ENCODE assay signal across 19 cellular contexts in genomic region chr9:17088566-17088965, GRCh38. TPM values are rescaled to one million over a fixed set of nuclear protein-coding genes. Genes with fewer than 3 reads are reported as not detected.
DNase-seq lines count a peak whose midpoint lies in the region; ATAC-seq, FAIRE-seq and TF ChIP-seq lines count a peak whose summit lies in the region.
"Had no signal": no experiment of that assay in that cellular context is flagged by ENCODE, and none has a peak within 500 bp of the region (broad histone marks: within the 10 kb centered on the region; RNA-seq: fewer than 3 reads in every experiment).

No MANE protein-coding gene starts in this region.

- H2AFZ ChIP-seq in H1 (ENCODE audit: low read length): 0 out of 2 replicates have a peak overlapping the region, but pooled peaks have one; percentile 68
- H2AFZ ChIP-seq in trophoblast cell (ENCODE audit: insufficient read depth, low read length, poor library complexity): no peak overlapping the region

- no peaks in the 10 kb centered on the region for H3K27me3 ChIP-seq in H1 (replicated peaks in 1 of 4; ENCODE audit: control insufficient read depth in 3 of 4, extremely low read depth in 1 of 4, insufficient read depth in 3 of 4, low read length in 3 of 4)
- H3K27me3 ChIP-seq in trophoblast cell (ENCODE audit: insufficient read depth, low read length): no peaks in the 10 kb centered on the region
- H3K27me3 ChIP-seq in right lobe of liver: no peaks in the 10 kb centered on the region
- no peaks in the 10 kb centered on the region for H3K27me3 ChIP-seq in heart right ventricle
- H3K27me3 ChIP-seq: BLaER1 treated with 17β-estradiol and CSF1 and Interleukin-3, amounts not matched to agents 10 nM and 100 nM had no signal

- no peak overlapping the region for H3K14ac ChIP-seq in H1 (ENCODE audit: insufficient read length)
- no peak overlapping the region for H3K14ac ChIP-seq in trophoblast cell (ENCODE audit: low read length)

- H3K9ac ChIP-seq in H1 (replicated peaks in 1 of 4; ENCODE audit: extremely low read depth in 1 of 4, low read depth in 3 of 4, low read length in 3 of 4) (no peak overlapping the region), trophoblast cell (ENCODE audit: low read length) (no peak overlapping the region)
- H3K9ac ChIP-seq: BLaER1 treated with 17β-estradiol and CSF1 and Interleukin-3, amounts not matched to agents 10 nM and 100 nM had no signal

- TF ChIP-seq RAD21 in H1 (IDR thresholded peaks at IDR 0.05 in 1 of 2, conservative IDR thresholded peaks at IDR 0.05 in 1 of 2; ENCODE audit: low read depth in 2 of 2, low read length in 2 of 2): no peak

- TF ChIP-seq POLR2A in H54 (IDR thresholded peaks at IDR 0.05; ENCODE audit: low read depth, low read length) (no peak), H1 (IDR thresholded peaks at IDR 0.05; ENCODE audit: control extremely low read depth in 1 of 2, low read depth in 2 of 2, low read length in 2 of 2) (no peak), right lobe of liver (IDR thresholded peaks at IDR 0.05) (no peak)

- H2BK5ac ChIP-seq in H1 (ENCODE audit: low read depth, low read length) (no peak overlapping the region), trophoblast cell (ENCODE audit: low read depth, low read length, poor library complexity) (no peak overlapping the region)

- H3K4me3 ChIP-seq in H1 (ENCODE audit: extremely low read depth in 1 of 4, insufficient read depth in 2 of 4, low read depth in 3 of 4, low read length in 4 of 4) (no peak overlapping the region), trophoblast cell (ENCODE audit: low read depth, low read length) (no peak overlapping the region), right lobe of liver (no peak overlapping the region), heart right ventricle (no peak overlapping the region)
- H3K4me3 ChIP-seq: BLaER1 treated with 17β-estradiol and CSF1 and Interleukin-3, amounts not matched to agents 10 nM and 100 nM had no signal

- H3K79me1 ChIP-seq in H1 (ENCODE audit: low read depth, low read length): no peaks in the 10 kb centered on the region
- no peaks in the 10 kb centered on the region for H3K79me1 ChIP-seq in trophoblast cell (ENCODE audit: low read length)

- H4K5ac ChIP-seq in H1 (ENCODE audit: insufficient read length, low read depth, low read length): no peak overlapping the region

- TF ChIP-seq EP300 in H1 (IDR thresholded peaks at IDR 0.05; ENCODE audit: borderline replicate concordance in 1 of 2, low read depth in 2 of 2, low read length in 2 of 2): no peak

- H2BK12ac ChIP-seq in H1 (ENCODE audit: low read depth, low read length): no peak overlapping the region
- no peak overlapping the region for H2BK12ac ChIP-seq in trophoblast cell (ENCODE audit: low read length)

- FAIRE-seq in H54 (lab: Jason Lieb, UNC) (peak; percentile 38), H1 (lab: Jason Lieb, UNC) (no peak)
- FAIRE-seq: G401.6, GM12891, GM19239, HepG2 had no signal

- H3K23me2 ChIP-seq in H1 (ENCODE audit: low read depth, low read length): no peaks in the 10 kb centered on the region

- H3K4ac ChIP-seq in H1 (replicated peaks; ENCODE audit: insufficient read length, low read depth, low read length): no peak overlapping the region
- H3K4ac ChIP-seq in trophoblast cell (ENCODE audit: low read depth, low read length): no peak overlapping the region

- no peak overlapping the region for H4K12ac ChIP-seq in trophoblast cell (ENCODE audit: low read depth, low read length)

- no peak for TF ChIP-seq CTCF in H1 (IDR thresholded peaks at IDR 0.05; ENCODE audit: control extremely low read depth in 1 of 3, insufficient read depth in 1 of 3, low read depth in 1 of 3, low read length in 3 of 3)
- no peak for TF ChIP-seq CTCF in right lobe of liver (IDR thresholded peaks at IDR 0.05)
- TF ChIP-seq CTCF in heart right ventricle (IDR thresholded peaks at IDR 0.05): no peak

- H3K56ac ChIP-seq in H1 (replicated peaks; ENCODE audit: insufficient read length, low read depth, low read length): no peak overlapping the region

- H3K23ac ChIP-seq in H1 (ENCODE audit: insufficient read length): no peak overlapping the region
- no peak overlapping the region for H3K23ac ChIP-seq in trophoblast cell (ENCODE audit: low read length)

- H3K4me2 ChIP-seq in H1 (ENCODE audit: insufficient read depth in 1 of 2, low read depth in 2 of 2, low read length in 2 of 2): no peak overlapping the region
- H3K4me2 ChIP-seq in trophoblast cell (ENCODE audit: low read length): no peak overlapping the region
- H3K4me2 ChIP-seq: BLaER1 treated with 17β-estradiol and CSF1 and Interleukin-3, amounts not matched to agents 10 nM and 100 nM had no signal

- H3K4me1 ChIP-seq in H1 (replicated peaks in 1 of 4; ENCODE audit: control insufficient read depth in 3 of 4, insufficient read depth in 4 of 4, low read length in 3 of 4): no peaks in the 10 kb centered on the region
- H3K4me1 ChIP-seq in trophoblast cell (ENCODE audit: control insufficient read depth in 1 of 2, insufficient read depth in 2 of 2, low read length in 2 of 2): no peaks in the 10 kb centered on the region
- no peaks in the 10 kb centered on the region for H3K4me1 ChIP-seq in right lobe of liver
- no peaks in the 10 kb centered on the region for H3K4me1 ChIP-seq in heart right ventricle
- H3K4me1 ChIP-seq: BLaER1 treated with 17β-estradiol and CSF1 and Interleukin-3, amounts not matched to agents 10 nM and 100 nM had no signal

- H3K9me3 ChIP-seq in H1 (ENCODE audit: insufficient read depth in 2 of 2, low read depth in 1 of 2, low read length in 1 of 2): no peaks in the 10 kb centered on the region
- H3K9me3 ChIP-seq in trophoblast cell (ENCODE audit: insufficient read depth, low read depth, low read length): no peaks in the 10 kb centered on the region
- H3K9me3 ChIP-seq in right lobe of liver: no peaks in the 10 kb centered on the region
- no peaks in the 10 kb centered on the region for H3K9me3 ChIP-seq in heart right ventricle
- H3K9me3 ChIP-seq: BLaER1 treated with 17β-estradiol and CSF1 and Interleukin-3, amounts not matched to agents 10 nM and 100 nM had no signal

- H3K36me3 ChIP-seq in H1 (ENCODE audit: control insufficient read depth in 2 of 4, insufficient read depth in 4 of 4, low read length in 3 of 4): no peaks in the 10 kb centered on the region
- no peaks in the 10 kb centered on the region for H3K36me3 ChIP-seq in trophoblast cell (ENCODE audit: control insufficient read depth in 1 of 2, insufficient read depth in 2 of 2, low read length in 2 of 2)
- H3K36me3 ChIP-seq in right lobe of liver: no peaks in the 10 kb centered on the region
- no peaks in the 10 kb centered on the region for H3K36me3 ChIP-seq in heart right ventricle
- H3K36me3 ChIP-seq: BLaER1 treated with 17β-estradiol and CSF1 and Interleukin-3, amounts not matched to agents 10 nM and 100 nM had no signal

- H3K79me2 ChIP-seq in H1 (ENCODE audit: control insufficient read depth in 1 of 2, insufficient read depth in 2 of 2, low read length in 2 of 2): no peaks in the 10 kb centered on the region
- no peaks in the 10 kb centered on the region for H3K79me2 ChIP-seq in trophoblast cell (ENCODE audit: control insufficient read depth, insufficient read depth, low read length, poor library complexity)

- 84% methylated on average over 5 of the region's 5 CpGs; no CpG with 5 or more reads in 1 of the 2 experiments for WGBS in H1 (ENCODE audit: extremely low coverage in 1 of 2, insufficient coverage in 1 of 2, insufficient read length in 1 of 2, insufficient replicate concordance in 2 of 2, low coverage in 1 of 2, low lambda C conversion rate in 2 of 2, missing lambda C conversion rate in 1 of 2), 2 experiments
- no CpG with 5 or more reads among the region's 5 CpGs for WGBS in trophoblast cell (ENCODE audit: extremely low coverage, insufficient coverage, insufficient read length)
- 87% methylated on average over 5 of the region's 5 CpGs for WGBS in right lobe of liver (ENCODE audit: insufficient coverage, low coverage, low lambda C conversion rate, missing lambda C conversion rate)
- WGBS in heart right ventricle, 2 donors: 91 to 92% methylated on average over 5 of the region's 5 CpGs

- H3K18ac ChIP-seq in H1 (ENCODE audit: extremely low read depth, low read length) (no peak overlapping the region), trophoblast cell (ENCODE audit: low read length) (no peak overlapping the region)

- POLR2A ChIA-PET in H1 (lab: Charles Lee; ENCODE audit: partially characterized antibody): no interaction called here

- no peak overlapping the region for H2BK20ac ChIP-seq in H1 (ENCODE audit: low read length)

- H4K91ac ChIP-seq in H1 (replicated peaks; ENCODE audit: insufficient read length, low read length) (no peak overlapping the region), trophoblast cell (ENCODE audit: low read depth, low read length) (no peak overlapping the region)

- H2AK5ac ChIP-seq in H1 (ENCODE audit: low read depth, low read length) (no peak overlapping the region), trophoblast cell (ENCODE audit: low read length) (no peak overlapping the region)

- no peak for DNase-seq in H54 (ENCODE audit: insufficient read length, low spot score)
- no peak for DNase-seq in H1 (ENCODE audit: low read depth in 1 of 2, low spot score in 2 of 2)
- DNase-seq in trophoblast cell: peak; percentile 70 to 83
- no peak for DNase-seq in right lobe of liver
- DNase-seq in heart right ventricle: no peak
- DNase-seq: CD8-positive, alpha-beta memory T cell; COR-L47; DMS 273 treated with DMSO at 0.1 percent for 48 hours; DMS53; DND-41; H7; HFFc6 had no signal

- ATAC-seq in right lobe of liver (no peak), heart right ventricle (no peak), HG03460 (IDR thresholded peaks at IDR 0.05; ENCODE audit: unreplicated experiment) (no peak)
- ATAC-seq: HCT116, HepG2 had no signal

- H2BK120ac ChIP-seq in H1 (replicated peaks; ENCODE audit: low read depth, low read length): no peak overlapping the region
- no peak overlapping the region for H2BK120ac ChIP-seq in trophoblast cell (ENCODE audit: insufficient read depth, low read length, poor library complexity)

- intact Hi-C loops in right lobe of liver (cut with DNase I) (no loop called here), heart right ventricle (cut with DNase I) (no loop called here)

- H3K27ac ChIP-seq in H1 (ENCODE audit: low read depth, low read length) (no peak overlapping the region), trophoblast cell (ENCODE audit: low read depth, low read length) (no peak overlapping the region), right lobe of liver (no peak overlapping the region), heart right ventricle (no peak overlapping the region)
- H3K27ac ChIP-seq: BLaER1 treated with 17β-estradiol and CSF1 and Interleukin-3, amounts not matched to agents 10 nM and 100 nM had no signal

- H4K20me1 ChIP-seq in H1 (replicated peaks in 1 of 2; ENCODE audit: control insufficient read depth in 1 of 2, insufficient read depth in 2 of 2, low read length in 2 of 2): no peaks in the 10 kb centered on the region
- H4K20me1 ChIP-seq: BLaER1 treated with 17β-estradiol and CSF1 and Interleukin-3, amounts not matched to agents 10 nM and 100 nM had no signal

- H2BK15ac ChIP-seq in H1 (ENCODE audit: low read length): no peak overlapping the region

- H4K8ac ChIP-seq in H1 (ENCODE audit: extremely low read depth, insufficient read depth, low read length) (no peak overlapping the region), trophoblast cell (ENCODE audit: low read depth, low read length) (no peak overlapping the region)

- CTCF ChIA-PET in H1 (lab: Charles Lee; ENCODE audit: partially characterized antibody): interaction anchor here (0.6 to 1.3 kb wide), 3 partner anchors 10 to 271 kb away, joined by 3 to 5 read pairs (median 4); no protein-coding TSS in a partner anchor

RNA-seq across cellular contexts. Expression of gene CNTLN, which starts 46.3 kb away (rescaled TPM):
- 10.5 and 10.8 TPM in 2 replicates for total RNA-seq in H1 (2021; fragmentation: NEBNext Ultra II Directional; extraction: Animal tissue kit (Norgen Biotek cat#: 25700))
- polyA plus RNA-seq in H1 (2011; rRNA removed): 2.9 and 4.8 TPM in 2 replicates
- polyA plus RNA-seq in H1 (2011; cell fraction: cytosol; rRNA removed): 5.7 TPM
- 4.1 TPM for polyA plus RNA-seq in H1 (2011; cell fraction: nucleus; rRNA removed)
- 5.1 to 9.3 TPM (median 6.0 TPM) in 4 replicates for polyA plus RNA-seq in H1 (2012, experiment 1 of 2)
- polyA plus RNA-seq in H1 (2012, experiment 2 of 2): 0.50 TPM
- polyA plus RNA-seq in H1 (2013, experiment 1 of 2): 8.6 TPM
- polyA plus RNA-seq in H1 (2013, experiment 2 of 2): 8.1 TPM
- 5.8 and 6.4 TPM in 2 replicates for polyA minus RNA-seq in H1 (2011; rRNA and poly(A)+ RNA removed)
- polyA minus RNA-seq in H1 (2011; cell fraction: cytosol; rRNA and poly(A)+ RNA removed): 6.1 TPM
- polyA minus RNA-seq in H1 (2011; cell fraction: nucleus; rRNA and poly(A)+ RNA removed): 35.3 TPM
- 3.5 and 3.8 TPM in 2 replicates for polyA plus RNA-seq in trophoblast cell (2013)
- 10 to 100 TPM in 2 of 6 experiments, 1 to 10 TPM in 4; 7.4 to 10.3 (median 9.5) TPM for total RNA-seq in right lobe of liver
- 1 to 10 TPM; 1.5 to 3.6 (median 2.3) TPM for total RNA-seq in heart right ventricle
- polyA plus RNA-seq in heart right ventricle: 1 to 10 TPM; 1.6 to 2.0 TPM
- polyA plus RNA-seq: CD8-positive, alpha-beta memory T cell had no signal

Comparison
In these comparisons a context has a peak if more than half of its experiments do, and no peak if none do; other contexts are left out.
1. DNase-seq: peak in trophoblast cell (2 of 2); none in H54 (single experiment), H1 (0 of 2), right lobe of liver (0 of 3) and heart right ventricle (0 of 2).